ENCODE assay signal across 10 cellular contexts in genomic region chr6:157219201-157220200, GRCh38.
A peak's percentile ranks its signal among the peaks of the same experiment; 100 is the strongest.
DNase-seq lines count a peak whose midpoint lies in the region; ATAC-seq and TF ChIP-seq lines count a peak whose summit lies in the region.
"Had no signal": no experiment of that assay in that cellular context is flagged by ENCODE, and none has a peak within 500 bp of the region (broad histone marks: within the 10 kb centered on the region; RNA-seq: fewer than 3 reads in every experiment).

No MANE protein-coding gene starts in this region.

- no peak for TF ChIP-seq CTCF in fibroblast of pulmonary artery (IDR thresholded peaks at IDR 0.05; ENCODE audit: low read length, missing control alignments)
- TF ChIP-seq CTCF in spleen (IDR thresholded peaks at IDR 0.05 in 8 of 11, conservative IDR thresholded peaks at IDR 0.05 in 3 of 11): no peak

- peaks cover 0 to 3% (median 0%) of the 10 kb centered on the region in 7 donors for H3K27me3 ChIP-seq in spleen (replicated peaks in 1 of 7)

- intact Hi-C loops in spleen (cut with DNase I; ENCODE audit: low total_unique reads): no loop called here

- no peaks in the 10 kb centered on the region for H3K9me3 ChIP-seq in spleen
- H3K9me3 ChIP-seq: HAP-1 had no signal

- DNase-seq in activated T-cell treated with anti-CD3 and anti-CD28 coated beads, Interleukin-2, amount 50 U/mL, for 48 hours: peak; percentile 15 to 21
- no peak for DNase-seq in activated T-cell treated with anti-CD3 and anti-CD28 coated beads, Interleukin-2, amount 50 U/mL, for 1 hour
- DNase-seq in fibroblast of pulmonary artery (ENCODE audit: low read depth): peak; percentile 43
- DNase-seq in spleen: peak; percentile 71
- DNase-seq in DMS114 treated with DMSO at 0.1 percent for 48 hours (lab: John Stamatoyannopoulos, UW; ENCODE audit: unreplicated experiment): no peak
- DNase-seq in germinal center (ENCODE audit: low spot score): no peak
- DNase-seq in effector CD8-positive, alpha-beta T cell (lab: John Stamatoyannopoulos, UW): no peak
- DNase-seq: stimulated activated CD4-positive, alpha-beta T cell treated with anti-CD3 and anti-CD28 coated beads, Interleukin-4, amount 100 ng/mL, for 1 hour had no signal

- no peaks in the 10 kb centered on the region for H3K36me3 ChIP-seq in spleen
- H3K36me3 ChIP-seq: HAP-1 had no signal

- peaks cover 11 to 45% (median 31%) of the 10 kb centered on the region in 6 donors for H3K4me1 ChIP-seq in spleen

- 88 to 92% (median 89%) methylated on average over 18 of the region's 18 CpGs for WGBS in spleen, 5 donors

- TF ChIP-seq POLR2A in spleen (IDR thresholded peaks at IDR 0.05): no peak

- ATAC-seq in SK-N-SH treated with all-trans-retinoic acid at 6 μM for 48 hours: peak; percentile 33

- no peak overlapping the region for H3K27ac ChIP-seq in spleen

- H3K4me3 ChIP-seq in fibroblast of pulmonary artery (replicated peaks; ENCODE audit: low read depth, low read length) (no peak overlapping the region), spleen (no peak overlapping the region)
- H3K4me3 ChIP-seq: HAP-1 had no signal

TF ChIP-seq in SK-N-SH treated with all-trans-retinoic acid at 6 μM for 48 hours, 23 proteins besides CTCF, POLR2A, EP300 and RAD21:
- no peak for TF ChIP-seq ZNF565 (CRISPR knock-in tag; conservative IDR thresholded peaks at IDR 0.05; ENCODE audit: low read depth)
- no peak for TF ChIP-seq ZNF8 (CRISPR knock-in tag; IDR thresholded peaks at IDR 0.05)
- TF ChIP-seq CSRNP3 (CRISPR knock-in tag; IDR thresholded peaks at IDR 0.05): no peak
- no peak for TF ChIP-seq ESRRG (CRISPR knock-in tag; IDR thresholded peaks at IDR 0.05)
- no peak for TF ChIP-seq POU6F1 (CRISPR knock-in tag; IDR thresholded peaks at IDR 0.05; ENCODE audit: borderline replicate concordance, low read depth)
- TF ChIP-seq PPARA (CRISPR knock-in tag; IDR thresholded peaks at IDR 0.05; ENCODE audit: borderline replicate concordance): no peak
- TF ChIP-seq GLIS3 (CRISPR knock-in tag; IDR thresholded peaks at IDR 0.05): no peak
- no peak for TF ChIP-seq ISL1 (CRISPR knock-in tag; IDR thresholded peaks at IDR 0.05)
- TF ChIP-seq RARB (CRISPR knock-in tag; IDR thresholded peaks at IDR 0.05): no peak
- no peak for TF ChIP-seq ZFP3 (CRISPR knock-in tag; IDR thresholded peaks at IDR 0.05)
- TF ChIP-seq ZNF70 (CRISPR knock-in tag; IDR thresholded peaks at IDR 0.05): no peak
- TF ChIP-seq CSDC2 (CRISPR knock-in tag; IDR thresholded peaks at IDR 0.05): no peak
- TF ChIP-seq CREB5 (CRISPR knock-in tag; IDR thresholded peaks at IDR 0.05; ENCODE audit: low read depth): no peak

Comparison
In these comparisons a context has a peak if more than half of its experiments do, and no peak if none do; other contexts are left out.
1. DNase-seq: peak in activated T-cell treated with anti-CD3 and anti-CD28 coated beads, Interleukin-2, amount 50 U/mL, for 48 hours (2 of 2), fibroblast of pulmonary artery (single experiment) and spleen (single experiment); none in activated T-cell treated with anti-CD3 and anti-CD28 coated beads, Interleukin-2, amount 50 U/mL, for 1 hour (single experiment), DMS114 treated with DMSO at 0.1 percent for 48 hours (single experiment), germinal center (single experiment) and effector CD8-positive, alpha-beta T cell (single experiment).